Comparison of ENCODE assay signal across 8 cellular contexts in the genomic region with DNA sequence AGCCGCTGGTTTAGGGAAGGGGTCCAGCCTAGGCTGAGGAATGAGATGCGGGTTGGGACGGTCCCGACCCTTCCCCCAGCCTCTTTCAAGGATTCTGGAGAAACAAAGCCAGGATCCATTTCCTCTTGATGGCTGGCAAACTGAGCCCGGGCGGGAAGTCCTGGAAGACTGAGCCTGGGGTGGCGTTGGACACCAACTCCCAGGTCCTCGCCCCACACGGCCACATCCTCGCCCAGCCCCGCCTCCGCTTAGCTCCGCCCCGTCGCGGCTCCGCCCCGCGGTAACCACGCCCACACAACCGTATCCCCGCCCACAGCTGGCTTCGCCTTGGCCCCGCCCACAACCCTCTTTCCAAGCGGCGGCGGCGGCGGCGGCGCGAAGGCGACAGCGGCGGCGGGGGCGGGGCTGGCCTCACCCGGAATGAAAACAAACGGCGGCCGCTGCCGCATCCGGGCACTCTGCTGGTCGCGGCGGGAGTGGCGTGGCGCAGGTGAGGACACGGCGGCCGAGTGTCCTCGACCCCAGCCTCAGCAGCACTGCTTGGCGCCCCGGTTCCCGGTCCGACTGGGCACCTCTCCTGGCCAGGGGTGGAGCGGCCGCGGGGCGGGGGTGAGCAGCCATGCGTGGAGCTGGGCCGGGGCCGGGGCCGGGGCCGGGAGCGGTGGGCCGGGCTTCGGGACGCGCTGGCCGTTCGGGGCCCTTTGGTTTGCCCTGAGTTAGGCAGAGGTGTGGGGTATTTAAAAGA. TPM values are rescaled to one million over a fixed set of nuclear protein-coding genes. Genes with fewer than 3 reads are reported as not detected.
DNase-seq lines count a peak whose midpoint lies in the region; ATAC-seq and TF ChIP-seq lines count a peak whose summit lies in the region.

A gene with protein sequence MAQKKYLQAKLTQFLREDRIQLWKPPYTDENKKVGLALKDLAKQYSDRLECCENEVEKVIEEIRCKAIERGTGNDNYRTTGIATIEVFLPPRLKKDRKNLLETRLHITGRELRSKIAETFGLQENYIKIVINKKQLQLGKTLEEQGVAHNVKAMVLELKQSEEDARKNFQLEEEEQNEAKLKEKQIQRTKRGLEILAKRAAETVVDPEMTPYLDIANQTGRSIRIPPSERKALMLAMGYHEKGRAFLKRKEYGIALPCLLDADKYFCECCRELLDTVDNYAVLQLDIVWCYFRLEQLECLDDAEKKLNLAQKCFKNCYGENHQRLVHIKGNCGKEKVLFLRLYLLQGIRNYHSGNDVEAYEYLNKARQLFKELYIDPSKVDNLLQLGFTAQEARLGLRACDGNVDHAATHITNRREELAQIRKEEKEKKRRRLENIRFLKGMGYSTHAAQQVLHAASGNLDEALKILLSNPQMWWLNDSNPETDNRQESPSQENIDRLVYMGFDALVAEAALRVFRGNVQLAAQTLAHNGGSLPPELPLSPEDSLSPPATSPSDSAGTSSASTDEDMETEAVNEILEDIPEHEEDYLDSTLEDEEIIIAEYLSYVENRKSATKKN (plus strand): TSS at position 456 of the 745 bp plus-strand sequence. CDS start 3,538 bp downstream, outside the sequence.

- peak within 1 kb of the TSS; percentile 76 to 93 (median 87) for H3K4me3 Mint-ChIP-seq in naive thymus-derived CD8-positive, alpha-beta T cell
- H3K4me3 Mint-ChIP-seq in stimulated activated naive B cell treated with anti-CD40 and anti-IgM and Interleukin-4, amounts not matched to agents 10 μg/mL and 1 μg/mL and 100 μg/mL, for 72 hours, result peak within 1 kb of the TSS; percentile 86 to 89

- H3K4me3 ChIP-seq in KMS-11 (IDR thresholded peaks at IDR 0.05; ENCODE audit: insufficient read depth, low read depth, low read length) (no peak within 1 kb of the TSS), fibroblast of mammary gland (ENCODE audit: control insufficient read depth, low read depth, low read length) (peak within 1 kb of the TSS; percentile 68)

- DNase-seq in DMS 273 treated with DMSO at 0.1 percent for 48 hours (lab: John Stamatoyannopoulos, UW), result peak; percentile 59
- peak; percentile 85 for DNase-seq in RPMI8226
- DNase-seq in activated T-helper 9 cell treated with anti-CD3 and anti-CD28 coated beads, Interleukin-2, amount 50 U/mL, for 16 hours (ENCODE audit: low read depth), result peak; percentile 87
- DNase-seq in fibroblast of mammary gland (ENCODE audit: low read depth), result peak; percentile 77
- DNase-seq in naive thymus-derived CD8-positive, alpha-beta T cell, result peak; percentile 79 to 97 (median 92)
- DNase-seq in stimulated activated naive B cell treated with anti-CD40 and anti-IgM and Interleukin-4, amounts not matched to agents 10 μg/mL and 1 μg/mL and 100 μg/mL, for 72 hours, result peak; percentile 87

- H3K9ac ChIP-seq in KMS-11, result peak within 1 kb of the TSS; percentile 50; the same call in 1 of the 2 replicates

- peak within 1 kb of the TSS; percentile 67 to 96 (median 92) for H3K27ac Mint-ChIP-seq in naive thymus-derived CD8-positive, alpha-beta T cell
- peak within 1 kb of the TSS; percentile 94 for H3K27ac Mint-ChIP-seq in stimulated activated naive B cell treated with anti-CD40 and anti-IgM and Interleukin-4, amounts not matched to agents 10 μg/mL and 1 μg/mL and 100 μg/mL, for 72 hours

- peaks cover 13 to 36% (median 33%) of the 10 kb centered on the region in 4 donors for H3K4me1 Mint-ChIP-seq in naive thymus-derived CD8-positive, alpha-beta T cell
- peaks cover 28 to 47% of the 10 kb centered on the region in 2 donors for H3K4me1 Mint-ChIP-seq in stimulated activated naive B cell treated with anti-CD40 and anti-IgM and Interleukin-4, amounts not matched to agents 10 μg/mL and 1 μg/mL and 100 μg/mL, for 72 hours

- H3K4me2 ChIP-seq in KMS-11, result peak within 1 kb of the TSS; percentile 63

- no peaks in the 10 kb centered on the region for H4K20me1 ChIP-seq in KMS-11 (ENCODE audit: insufficient read depth)

- POLR2A ChIA-PET in naive thymus-derived CD8-positive, alpha-beta T cell (lab: Charles Lee), result interaction anchor here (0.6 to 2.9 kb wide), 13 partner anchors 8 to 1806 kb away, joined by 3 to 23 read pairs (median 3); a partner anchor contains a TSS

- H3K79me2 ChIP-seq in KMS-11 (ENCODE audit: insufficient read depth, low read depth), result no peaks in the 10 kb centered on the region

- peaks cover 22% of the 10 kb centered on the region for H3K4me1 ChIP-seq in KMS-11 (ENCODE audit: low read depth, poor library complexity, severe bottlenecking)

- peak within 1 kb of the TSS; percentile 84 for H2AFZ ChIP-seq in KMS-11 (ENCODE audit: low read depth)

- H3K27me3 ChIP-seq in KMS-11 (ENCODE audit: insufficient read depth, low read depth), result no peaks in the 10 kb centered on the region

- peaks cover 0 to 20% (median 9%) of the 10 kb centered on the region in 3 donors for H3K36me3 Mint-ChIP-seq in naive thymus-derived CD8-positive, alpha-beta T cell
- peaks cover 10 to 14% of the 10 kb centered on the region in 2 donors for H3K36me3 Mint-ChIP-seq in stimulated activated naive B cell treated with anti-CD40 and anti-IgM and Interleukin-4, amounts not matched to agents 10 μg/mL and 1 μg/mL and 100 μg/mL, for 72 hours

- no peak for TF ChIP-seq CTCF in KMS-11 (conservative IDR thresholded peaks at IDR 0.05; ENCODE audit: low read depth, low read length)
- TF ChIP-seq CTCF in fibroblast of mammary gland (conservative IDR thresholded peaks at IDR 0.05; ENCODE audit: control insufficient read depth, insufficient read depth, low read depth, low read length), result no peak

- H3K27ac ChIP-seq in KMS-11, result peak within 1 kb of the TSS; percentile 1; the same call in 1 of the 2 replicates

- no peaks in the 10 kb centered on the region for H3K27me3 Mint-ChIP-seq in naive thymus-derived CD8-positive, alpha-beta T cell
- no peaks in the 10 kb centered on the region for H3K27me3 Mint-ChIP-seq in stimulated activated naive B cell treated with anti-CD40 and anti-IgM and Interleukin-4, amounts not matched to agents 10 μg/mL and 1 μg/mL and 100 μg/mL, for 72 hours

- H3K36me3 ChIP-seq in KMS-11 (ENCODE audit: insufficient read depth), result no peaks in the 10 kb centered on the region

- ATAC-seq in GM21576 (IDR thresholded peaks at IDR 0.05; ENCODE audit: unreplicated experiment), result peak; percentile 62
- ATAC-seq in naive thymus-derived CD8-positive, alpha-beta T cell, result peak; percentile 77 to 84
- ATAC-seq in stimulated activated naive B cell treated with anti-CD40 and anti-IgM and Interleukin-4, amounts not matched to agents 10 μg/mL and 1 μg/mL and 100 μg/mL, for 72 hours (replicated peaks), result peak; percentile 66 to 79

- peaks cover 0 to 9% (median 2%) of the 10 kb centered on the region in 9 donors for H3K9me3 Mint-ChIP-seq in naive thymus-derived CD8-positive, alpha-beta T cell
- peaks cover 4 to 5% of the 10 kb centered on the region in 2 donors for H3K9me3 Mint-ChIP-seq in stimulated activated naive B cell treated with anti-CD40 and anti-IgM and Interleukin-4, amounts not matched to agents 10 μg/mL and 1 μg/mL and 100 μg/mL, for 72 hours

RNA-seq across cellular contexts. Expression of the gene that starts here (rescaled TPM):
- 100 to 1,000 TPM in 1 of 2 experiments, 10 to 100 TPM in 1; 95.8 to 109 TPM for total RNA-seq in naive thymus-derived CD8-positive, alpha-beta T cell
- 10 to 100 TPM; 66.1 to 70.7 (median 68.8) TPM for polyA plus RNA-seq in naive thymus-derived CD8-positive, alpha-beta T cell
